ENCODE assay signal across 20 cellular contexts in the genomic region with DNA sequence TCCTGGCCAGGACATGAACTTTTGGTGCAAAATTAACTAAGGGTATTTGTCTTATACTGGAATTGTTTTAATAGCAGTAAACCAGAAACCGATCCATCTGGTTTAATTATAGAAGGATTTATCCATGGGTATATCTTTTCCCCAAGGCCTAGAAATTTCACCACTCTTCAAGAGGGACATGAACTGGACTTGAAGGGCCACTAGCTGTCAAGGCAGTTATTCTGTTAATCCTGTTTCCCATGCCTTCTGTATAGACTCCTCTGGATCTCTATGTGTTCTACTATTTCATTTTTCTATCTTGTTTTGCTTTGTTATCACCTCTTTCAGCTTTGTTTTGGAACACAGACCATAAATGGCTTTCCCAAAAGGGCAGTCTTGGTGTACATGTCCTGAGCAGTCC.
DNase-seq lines count a peak whose midpoint lies in the region; ATAC-seq and TF ChIP-seq lines count a peak whose summit lies in the region.
"Had no signal": no experiment of that assay in that cellular context is flagged by ENCODE, and none has a peak within 500 bp of the region (broad histone marks: within the 10 kb centered on the region; RNA-seq: fewer than 3 reads in every experiment).

No MANE protein-coding gene starts in this region.

- H3K4me3 ChIP-seq in heart left ventricle = no peak overlapping the region
- H3K4me3 ChIP-seq in tibial nerve = no peak overlapping the region
- no peak overlapping the region for H3K4me3 ChIP-seq in upper lobe of right lung
- H3K4me3 ChIP-seq: A549, GM23338 had no signal

- no peaks in the 10 kb centered on the region for H3K27me3 ChIP-seq in heart left ventricle
- H3K27me3 ChIP-seq in tibial nerve = no peaks in the 10 kb centered on the region
- H3K27me3 ChIP-seq in upper lobe of right lung = no peaks in the 10 kb centered on the region

- H3K36me3 ChIP-seq in heart left ventricle (no peaks in the 10 kb centered on the region), tibial nerve (no peaks in the 10 kb centered on the region), upper lobe of right lung (no peaks in the 10 kb centered on the region)

- ATAC-seq in heart left ventricle (peak in 3 of 4 donors; percentile 14 to 30 (median 20)), left ventricle myocardium superior (peak; percentile 32), upper lobe of right lung (no peak)
- no peak for ATAC-seq in activated CD4-positive, CD25-positive, alpha-beta regulatory T cell treated with anti-CD3 and anti-CD28 coated beads, Interleukin-2, amount 50 U/mL, for 24 hours
- ATAC-seq: A549, GM23338, HCT116 had no signal

- 27 to 43% (median 36%) methylated on average over 1 of the region's 1 CpG for WGBS in heart left ventricle, 4 donors
- WGBS in tibial nerve, 2 donors = 74 to 81% methylated on average over 1 of the region's 1 CpG

- H3K27ac ChIP-seq in heart left ventricle (peak overlapping the region; percentile 34 to 86 (median 74)), tibial nerve (no peak overlapping the region), upper lobe of right lung (no peak overlapping the region)
- H3K27ac ChIP-seq: 22Rv1, A549, C4-2B, HL-60 had no signal

- TF ChIP-seq EP300 in tibial nerve (IDR thresholded peaks at IDR 0.05) = no peak

- DNase-seq in NCI-H82 (lab: John Stamatoyannopoulos, UW) (peak; percentile 31), NCI-H82 treated with DMSO at 0.1 percent for 48 hours (lab: John Stamatoyannopoulos, UW; ENCODE audit: unreplicated experiment) (no peak), heart left ventricle (no peak), left ventricle myocardium superior (no peak), tibial nerve (ENCODE audit: low spot score in 2 of 2) (no peak), upper lobe of right lung (no peak)
- DNase-seq: AML-193; Caco-2; CD4-positive, alpha-beta T cell; DMS153; DMS79; GDM1; HFFc6 had no signal

- peaks cover 0 to 14% (median 0%) of the 10 kb centered on the region in 12 donors for H3K4me1 ChIP-seq in heart left ventricle
- H3K4me1 ChIP-seq in tibial nerve = no peaks in the 10 kb centered on the region
- H3K4me1 ChIP-seq in upper lobe of right lung = no peaks in the 10 kb centered on the region
- H3K4me1 ChIP-seq: A549, Caco-2 had no signal

- H3K9me3 ChIP-seq in heart left ventricle = peaks cover 0 to 11% (median 0%) of the 10 kb centered on the region in 12 donors
- H3K9me3 ChIP-seq in tibial nerve = peaks cover 0 to 2% (median 0%) of the 10 kb centered on the region in 4 donors
- H3K9me3 ChIP-seq in upper lobe of right lung = no peaks in the 10 kb centered on the region
- H3K9me3 ChIP-seq: A549, Caco-2 had no signal

- intact Hi-C loops in heart left ventricle (cut with DNase I) (loop anchor here in 5 of 10 donors (2.0 to 10.0 kb wide), 7 partner anchors 216 to 339 kb away; no protein-coding TSS in a partner anchor), left ventricle myocardium superior (cut with micrococcal nuclease) (no loop called here), upper lobe of right lung (cut with DNase I) (no loop called here)

- TF ChIP-seq POLR2A in heart left ventricle (IDR thresholded peaks at IDR 0.05) (no peak), tibial nerve (IDR thresholded peaks at IDR 0.05) (no peak)

- TF ChIP-seq CTCF in heart left ventricle (IDR thresholded peaks at IDR 0.05) = no peak
- TF ChIP-seq CTCF in tibial nerve (IDR thresholded peaks at IDR 0.05) = no peak
- no peak for TF ChIP-seq CTCF in upper lobe of right lung (IDR thresholded peaks at IDR 0.05)

Comparison
In these comparisons a context has a peak if more than half of its experiments do, and no peak if none do; other contexts are left out.
1. ATAC-seq: peak in heart left ventricle (3 of 4) and left ventricle myocardium superior (single experiment); none in activated CD4-positive, CD25-positive, alpha-beta regulatory T cell treated with anti-CD3 and anti-CD28 coated beads, Interleukin-2, amount 50 U/mL, for 24 hours (0 of 2) and upper lobe of right lung (single experiment).
2. H3K27ac ChIP-seq: peak in heart left ventricle (12 of 12); none in tibial nerve (0 of 4) and upper lobe of right lung (single experiment).